Comparison of ENCODE assay signal across 12 cellular contexts in genomic region chr15:59232476-59232875, GRCh38. TPM values are rescaled to one million over a fixed set of nuclear protein-coding genes. Genes with fewer than 3 reads are reported as not detected.
A peak's percentile ranks its signal among the peaks of the same experiment; 100 is the strongest.
DNase-seq lines count a peak whose midpoint lies in the region; ATAC-seq and TF ChIP-seq lines count a peak whose summit lies in the region.
"Had no signal": no experiment of that assay in that cellular context is flagged by ENCODE, and none has a peak within 500 bp of the region (broad histone marks: within the 10 kb centered on the region; RNA-seq: fewer than 3 reads in every experiment).

No MANE protein-coding gene starts in this region.

- no peak overlapping the region for H3K9ac ChIP-seq in skeletal muscle tissue (ENCODE audit: low read depth in 1 of 3, low read length in 3 of 3)

- H3K27me3 Mint-ChIP-seq in naive thymus-derived CD4-positive, alpha-beta T cell, result peaks cover 0 to 7% (median 0%) of the 10 kb centered on the region in 5 donors

- H3K9me3 ChIP-seq in skeletal muscle tissue (ENCODE audit: control insufficient read depth in 3 of 3, low read length in 3 of 3), result no peaks in the 10 kb centered on the region
- no peaks in the 10 kb centered on the region for H3K9me3 ChIP-seq in naive thymus-derived CD4-positive, alpha-beta T cell (ENCODE audit: control insufficient read depth in 2 of 3, low read length in 3 of 3)

- CTCF ChIA-PET in naive thymus-derived CD4-positive, alpha-beta T cell (lab: Charles Lee), result no interaction called here

- peaks cover 0 to 5% (median 1%) of the 10 kb centered on the region in 7 donors for H3K4me1 Mint-ChIP-seq in naive thymus-derived CD4-positive, alpha-beta T cell

- peaks cover 0 to 2% (median 0%) of the 10 kb centered on the region in 11 donors for H3K9me3 Mint-ChIP-seq in naive thymus-derived CD4-positive, alpha-beta T cell
- H3K9me3 Mint-ChIP-seq: activated CD4-positive, alpha-beta T cell treated with anti-CD3 and anti-CD28 coated beads, Interleukin-2, amount 10 ng/mL, durations not matched to agents 7 days and 5 days had no signal

- H3K27me3 ChIP-seq in skeletal muscle tissue (ENCODE audit: control insufficient read depth in 3 of 3, insufficient read depth in 3 of 3, low read length in 3 of 3), result no peaks in the 10 kb centered on the region
- H3K27me3 ChIP-seq in naive thymus-derived CD4-positive, alpha-beta T cell (ENCODE audit: control insufficient read depth in 2 of 2, insufficient read depth in 2 of 2, low read length in 2 of 2), result no peaks in the 10 kb centered on the region

- H3K27ac Mint-ChIP-seq in naive thymus-derived CD4-positive, alpha-beta T cell, result no peak overlapping the region
- H3K27ac Mint-ChIP-seq: activated CD4-positive, alpha-beta T cell treated with anti-CD3 and anti-CD28 coated beads, Interleukin-2, amount 10 ng/mL, durations not matched to agents 7 days and 5 days had no signal

- no peak for TF ChIP-seq CTCF in fibroblast of villous mesenchyme (IDR thresholded peaks at IDR 0.05; ENCODE audit: insufficient read depth, low read depth, low read length)

- ATAC-seq in naive thymus-derived CD4-positive, alpha-beta T cell, result no peak
- ATAC-seq in GM19395 (IDR thresholded peaks at IDR 0.05; ENCODE audit: unreplicated experiment), result no peak
- no peak for ATAC-seq in HG03378 (IDR thresholded peaks at IDR 0.05; ENCODE audit: unreplicated experiment)

- H3K36me3 ChIP-seq in skeletal muscle tissue (ENCODE audit: control insufficient read depth in 3 of 3, insufficient read depth in 3 of 3, low read length in 3 of 3), result no peaks in the 10 kb centered on the region
- no peaks in the 10 kb centered on the region for H3K36me3 ChIP-seq in naive thymus-derived CD4-positive, alpha-beta T cell (ENCODE audit: control insufficient read depth in 2 of 3, insufficient read depth in 3 of 3, low read length in 3 of 3)

- DNase-seq in GM04503 (ENCODE audit: low read depth), result peak; percentile 78
- peak; percentile 35 for DNase-seq in amniotic stem cell (lab: John Stamatoyannopoulos, UW)
- peak; percentile 79 for DNase-seq in fibroblast of villous mesenchyme (ENCODE audit: low read depth)
- no peak for DNase-seq in SKM-1 treated with dmso at 0.1 percent for 144 hours (lab: John Stamatoyannopoulos, UW; ENCODE audit: unreplicated experiment)
- no peak for DNase-seq in naive thymus-derived CD4-positive, alpha-beta T cell
- DNase-seq: activated CD4-positive, alpha-beta T cell treated with anti-CD3 and anti-CD28 coated beads, Interleukin-2, amount 10 ng/mL, durations not matched to agents 7 days and 5 days; NCI-H2107; posterior cingulate gyrus; SIG-M5 had no signal

- no peak overlapping the region for H3K4me3 ChIP-seq in fibroblast of villous mesenchyme (ENCODE audit: low read depth, low read length)
- peak overlapping the region in 1 of 3 donors; percentile 5 for H3K4me3 ChIP-seq in skeletal muscle tissue (ENCODE audit: low read length in 3 of 3)
- no peak overlapping the region for H3K4me3 ChIP-seq in naive thymus-derived CD4-positive, alpha-beta T cell (ENCODE audit: low read length)

- H3K27ac ChIP-seq in skeletal muscle tissue (ENCODE audit: low read depth, low read length), result peak overlapping the region; percentile 46
- H3K27ac ChIP-seq in naive thymus-derived CD4-positive, alpha-beta T cell (ENCODE audit: low read depth, low read length), result no peak overlapping the region

- H3K4me3 Mint-ChIP-seq in naive thymus-derived CD4-positive, alpha-beta T cell, result no peak overlapping the region
- H3K4me3 Mint-ChIP-seq: activated CD4-positive, alpha-beta T cell treated with anti-CD3 and anti-CD28 coated beads, Interleukin-2, amount 10 ng/mL, durations not matched to agents 7 days and 5 days had no signal

- peaks cover 6 to 15% (median 12%) of the 10 kb centered on the region in 3 donors for H3K4me1 ChIP-seq in skeletal muscle tissue (ENCODE audit: control insufficient read depth in 3 of 3, insufficient read depth in 3 of 3, low read length in 3 of 3)
- no peaks in the 10 kb centered on the region for H3K4me1 ChIP-seq in naive thymus-derived CD4-positive, alpha-beta T cell (ENCODE audit: control insufficient read depth in 2 of 2, insufficient read depth in 2 of 2, low read length in 2 of 2)

- intact Hi-C loops in naive thymus-derived CD4-positive, alpha-beta T cell (cut with micrococcal nuclease), result no loop called here

- H3K36me3 Mint-ChIP-seq in naive thymus-derived CD4-positive, alpha-beta T cell, result peaks cover 0 to 17% (median 0%) of the 10 kb centered on the region in 5 donors

- POLR2A ChIA-PET in naive thymus-derived CD4-positive, alpha-beta T cell (lab: Charles Lee), result no interaction called here

RNA-seq across cellular contexts. Expression of gene LDHAL6B, which starts 25.8 kb away (rescaled TPM):
- total RNA-seq in fibroblast of villous mesenchyme (not detected in 2 replicates), skeletal muscle tissue (not detected)
- total RNA-seq in naive thymus-derived CD4-positive, alpha-beta T cell, result not detected
- not detected for polyA plus RNA-seq in naive thymus-derived CD4-positive, alpha-beta T cell
- total RNA-seq: activated CD4-positive, alpha-beta T cell treated with anti-CD3 and anti-CD28 coated beads, Interleukin-2, amount 10 ng/mL, durations not matched to agents 7 days and 5 days had no signal

Comparison
In these comparisons a context has a peak if more than half of its experiments do, and no peak if none do; other contexts are left out.
1. DNase-seq: peak in GM04503 (single experiment), amniotic stem cell (single experiment) and fibroblast of villous mesenchyme (single experiment); none in SKM-1 treated with dmso at 0.1 percent for 144 hours (single experiment) and naive thymus-derived CD4-positive, alpha-beta T cell (0 of 9).